Comparison of ENCODE assay signal across 1 cellular context in genomic region chr16:17461951-17462729, GRCh38.
TF ChIP-seq lines count a peak whose summit lies in the region.

No MANE protein-coding gene starts in this region.

TF ChIP-seq in WTC11, 78 proteins besides CTCF, POLR2A, EP300 and RAD21 (continued from another document):
- TF ChIP-seq ATF3 (CRISPR knock-in tag; conservative IDR thresholded peaks at IDR 0.05) (no peak), PREB (CRISPR knock-in tag; IDR thresholded peaks at IDR 0.05; ENCODE audit: borderline replicate concordance) (no peak), ZNF121 (CRISPR knock-in tag; IDR thresholded peaks at IDR 0.05) (no peak), JAZF1 (CRISPR knock-in tag; IDR thresholded peaks at IDR 0.05) (no peak), NFE2L1 (CRISPR knock-in tag; IDR thresholded peaks at IDR 0.05) (no peak), NFYB (CRISPR knock-in tag; conservative IDR thresholded peaks at IDR 0.05; ENCODE audit: low read depth) (no peak), ZNF281 (CRISPR knock-in tag; IDR thresholded peaks at IDR 0.05) (no peak), FOXJ3 (CRISPR knock-in tag; IDR thresholded peaks at IDR 0.05; ENCODE audit: borderline replicate concordance) (no peak), JUN (CRISPR knock-in tag; IDR thresholded peaks at IDR 0.05) (no peak), E2F1 (CRISPR knock-in tag; IDR thresholded peaks at IDR 0.05) (no peak), ZBTB21 (CRISPR knock-in tag; IDR thresholded peaks at IDR 0.05; ENCODE audit: borderline replicate concordance) (no peak)
